In the genomic region with DNA sequence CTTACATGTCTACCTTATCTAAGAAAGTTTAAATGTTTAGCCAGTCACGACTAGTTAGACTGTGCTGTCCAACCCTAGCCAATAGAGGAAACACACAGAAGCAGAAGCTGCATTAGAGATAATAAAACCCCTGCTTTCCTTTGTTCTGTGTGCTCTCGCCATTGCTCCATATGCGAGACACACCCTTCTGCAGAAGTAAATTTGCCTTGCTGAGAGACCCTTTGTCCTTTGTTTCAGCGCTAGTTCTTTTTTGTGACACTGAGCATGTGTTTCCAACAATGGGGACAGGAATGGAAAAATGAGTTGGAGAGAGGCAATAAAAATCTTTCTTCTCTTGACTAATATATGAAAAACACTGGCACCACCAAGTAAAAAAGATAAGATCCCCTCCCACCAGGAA, we compare ENCODE assay signal across 11 cellular contexts. TPM values are rescaled to one million over a fixed set of nuclear protein-coding genes. Genes with fewer than 3 reads are reported as not detected.
"Had no signal": no experiment of that assay in that cellular context is flagged by ENCODE, and none has a peak within 500 bp of the region (broad histone marks: within the 10 kb centered on the region; RNA-seq: fewer than 3 reads in every experiment).

No MANE protein-coding gene starts in this region.

- FAIRE-seq: HepG2 had no signal

- ATAC-seq: GM23338, HepG2 had no signal

- H3K4me1 Mint-ChIP-seq: GM23338, IgD-negative memory B cell had no signal

- H3K4me3 ChIP-seq: GM23338 had no signal

- H3K27ac ChIP-seq: HL-60 had no signal

- H3K27ac Mint-ChIP-seq: GM23338, HFFc6, IgD-negative memory B cell had no signal

- H3K4me2 ChIP-seq: GM23338 had no signal

- DNase-seq: H7, HCEC 1CT, HFFc6, Kasumi-1, KG1 had no signal

- H2AFZ ChIP-seq: GM23338 had no signal

- H3K4me3 Mint-ChIP-seq: GM23338, HFFc6, IgD-negative memory B cell had no signal

RNA-seq across cellular contexts. Expression of a gene that starts 18.1 kb away (rescaled TPM):
- total RNA-seq: GM23338, H4, H7, HepG2, HFFc6, HT1080 had no signal
- polyA plus RNA-seq: GM23338, HepG2, IgD-negative memory B cell had no signal

RNA-seq across cellular contexts. Expression of a gene that starts 19.5 kb away (rescaled TPM):
- total RNA-seq: GM23338, H7, HepG2, HFFc6, HT1080 had no signal
- polyA plus RNA-seq: GM23338, HepG2, IgD-negative memory B cell had no signal
